Comparison of ENCODE assay signal across 8 cellular contexts in the genomic region with DNA sequence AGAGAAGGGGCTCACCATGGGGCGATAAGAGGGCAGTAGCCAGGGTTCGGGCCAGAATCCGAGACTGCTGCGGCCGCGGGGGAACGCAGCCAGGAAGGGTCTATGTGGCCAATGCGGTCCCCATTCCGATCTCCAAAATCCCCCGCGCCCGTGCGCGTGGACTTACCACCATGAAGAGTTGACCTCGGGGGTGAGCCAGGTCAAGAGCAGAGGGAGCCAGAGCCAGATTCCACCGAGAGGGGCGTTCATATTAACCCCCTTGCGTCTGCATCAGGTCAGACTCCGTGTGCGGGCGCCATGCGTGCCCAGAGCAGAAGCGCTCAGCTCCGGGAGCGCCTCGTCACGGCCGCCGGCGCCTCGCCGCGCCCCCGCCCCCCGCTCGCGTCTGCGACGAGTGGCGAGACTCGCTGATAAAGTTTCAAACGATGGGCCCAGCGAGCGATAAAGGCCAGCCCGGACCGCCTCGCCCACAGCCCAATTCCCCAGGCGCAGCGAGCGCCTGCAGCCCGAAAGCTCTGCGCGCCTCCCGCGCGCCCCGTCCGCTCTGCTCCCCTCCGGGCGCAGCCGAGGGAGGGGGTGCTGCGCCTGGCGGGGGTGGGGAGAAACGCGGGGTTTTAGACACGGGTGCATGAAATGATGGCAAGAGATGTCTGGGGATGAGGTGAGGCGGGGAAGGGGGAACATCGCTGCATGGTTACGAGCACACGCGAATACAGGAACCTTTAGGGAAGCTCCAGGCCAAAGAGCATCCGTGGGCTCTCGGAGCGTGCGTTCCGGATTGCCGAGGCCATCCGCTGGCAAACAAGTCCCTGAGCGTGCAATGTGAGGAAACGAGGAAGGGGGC. TPM values are rescaled to one million over a fixed set of nuclear protein-coding genes. Genes with fewer than 3 reads are reported as not detected.
A peak's percentile ranks its signal among the peaks of the same experiment; 100 is the strongest.
DNase-seq lines count a peak whose midpoint lies in the region; FAIRE-seq and TF ChIP-seq lines count a peak whose summit lies in the region.

A gene (minus strand): TSS at position 318 of the 844 bp plus-strand sequence. CDS start 69 bp downstream, at position 249.

- H3K9me3 ChIP-seq in A673 (ENCODE audit: low read depth, low read length, poor library complexity, severe bottlenecking) (no peaks in the 10 kb centered on the region), mesenchymal stem cell (ENCODE audit: control insufficient read depth, low read length) (peaks cover 11% of the 10 kb centered on the region)

- no peak for TF ChIP-seq CTCF in A673 (conservative IDR thresholded peaks at IDR 0.05; ENCODE audit: low read depth, low read length)

- POLR2A ChIA-PET in A673 (lab: Charles Lee; ENCODE audit: low non-redundant PET), result no interaction called here

- H3K4ac ChIP-seq in mesenchymal stem cell (ENCODE audit: low read depth in 1 of 2, low read length in 2 of 2), result no peak within 1 kb of the TSS

- peak within 1 kb of the TSS; percentile 57 for H3K9ac ChIP-seq in mesenchymal stem cell (ENCODE audit: low read length)

- H2BK5ac ChIP-seq in mesenchymal stem cell (ENCODE audit: low read depth, low read length, poor library complexity, severe bottlenecking), result no peak within 1 kb of the TSS

- FAIRE-seq in HTR-8/SVneo (lab: Jason Lieb, UNC) (no peak), H54 (lab: Jason Lieb, UNC) (no peak)

- 3% methylated on average over 76 of the region's 80 CpGs for WGBS in mesenchymal stem cell

- BruUV-seq in A673 (replicated peaks; lab: Mats Ljungman, UMichigan), result no TSS peak

- H2AK5ac ChIP-seq in mesenchymal stem cell (ENCODE audit: low read length, severe bottlenecking), result no peak within 1 kb of the TSS

- H2BK15ac ChIP-seq in mesenchymal stem cell (ENCODE audit: low read depth, poor library complexity, severe bottlenecking), result peak within 1 kb of the TSS; percentile 33

- no peaks in the 10 kb centered on the region for H3K79me1 ChIP-seq in mesenchymal stem cell (replicated peaks; ENCODE audit: low read length, poor library complexity, severe bottlenecking)

- no peak within 1 kb of the TSS for H3K14ac ChIP-seq in mesenchymal stem cell (ENCODE audit: low read length in 2 of 2)

- intact Hi-C loops in A673 (cut with micrococcal nuclease; ENCODE audit: unreplicated experiment), result no loop called here

- H3K4me2 ChIP-seq in mesenchymal stem cell (ENCODE audit: low read length, poor library complexity, severe bottlenecking), result peak within 1 kb of the TSS; percentile 91

- TF ChIP-seq POLR2A in H54 (IDR thresholded peaks at IDR 0.05; ENCODE audit: low read depth, low read length), result no peak

- no peak within 1 kb of the TSS for H3K27ac ChIP-seq in A673 (ENCODE audit: low read depth, low read length, poor library complexity, severe bottlenecking)
- H3K27ac ChIP-seq in mesenchymal stem cell (ENCODE audit: low read length, poor library complexity, severe bottlenecking), result no peak within 1 kb of the TSS

- H3K4me3 ChIP-seq in A673 (ENCODE audit: low read depth, low read length, poor library complexity, severe bottlenecking) (peak within 1 kb of the TSS; percentile 35), mesenchymal stem cell (ENCODE audit: insufficient read depth in 1 of 2, low read depth in 1 of 2, low read length in 2 of 2) (peak within 1 kb of the TSS; percentile 61 to 80)

- CTCF ChIA-PET in A673 (lab: Charles Lee), result no interaction called here

- H4K91ac ChIP-seq in mesenchymal stem cell (ENCODE audit: low read length), result no peak within 1 kb of the TSS

- DNase-seq in A673 (ENCODE audit: low spot score) (peak; percentile 33), HTR-8/SVneo (ENCODE audit: insufficient read length, low spot score) (peak; percentile 4), ecto neural progenitor cell (ENCODE audit: low spot score) (peak; percentile 60), mesenchymal stem cell (no peak), H54 (ENCODE audit: insufficient read length, low spot score) (no peak), NOMO-1 treated with dmso at 0.1 percent for 144 hours (lab: John Stamatoyannopoulos, UW; ENCODE audit: unreplicated experiment) (no peak), C1 segment of cervical spinal cord (lab: John Stamatoyannopoulos, UW) (no peak)
- DNase-seq in activated CD8-positive, alpha-beta memory T cell treated with anti-CD3 and anti-CD28 coated beads, Interleukin-2, amount 50 U/mL, for 48 hours, result no peak

- no peak within 1 kb of the TSS for H2BK12ac ChIP-seq in mesenchymal stem cell (ENCODE audit: low read length in 2 of 2)

- H2AFZ ChIP-seq in mesenchymal stem cell (ENCODE audit: low read depth, low read length), result peak within 1 kb of the TSS; percentile 80

- H3K27me3 ChIP-seq in A673 (replicated peaks; ENCODE audit: insufficient read depth, low read depth, low read length, poor library complexity) (peaks cover 89% of the 10 kb centered on the region), mesenchymal stem cell (ENCODE audit: control insufficient read depth in 1 of 2, insufficient read depth in 1 of 2, low read length in 2 of 2) (peaks cover 16 to 27% of the 10 kb centered on the region in 2 experiments)

- H3K4me1 ChIP-seq in A673 (ENCODE audit: insufficient read depth, low read length, poor library complexity, severe bottlenecking) (peaks cover 7% of the 10 kb centered on the region), mesenchymal stem cell (ENCODE audit: control insufficient read depth, insufficient read depth, low read depth, low read length) (peaks cover 22% of the 10 kb centered on the region)

- H4K8ac ChIP-seq in mesenchymal stem cell (ENCODE audit: low read length), result peak within 1 kb of the TSS; percentile 32

- H2BK120ac ChIP-seq in mesenchymal stem cell (ENCODE audit: low read depth, low read length), result no peak within 1 kb of the TSS

- H3K23ac ChIP-seq in mesenchymal stem cell (ENCODE audit: low read length in 2 of 2), result no peak within 1 kb of the TSS

- H3K36me3 ChIP-seq in A673 (ENCODE audit: insufficient read depth, low read length, poor library complexity, severe bottlenecking) (no peaks in the 10 kb centered on the region), mesenchymal stem cell (ENCODE audit: control insufficient read depth in 1 of 2, insufficient read depth in 2 of 2, low read depth in 1 of 2, low read length in 2 of 2) (peaks cover 0 to 3% of the 10 kb centered on the region in 2 experiments)

- H3K18ac ChIP-seq in mesenchymal stem cell (ENCODE audit: low read depth in 1 of 2, low read length in 2 of 2), result no peak within 1 kb of the TSS

RNA-seq across cellular contexts. Expression of the gene that starts here (rescaled TPM):
- total RNA-seq in A673 (2021), result not detected in 2 replicates
- 0.15 TPM for polyA plus RNA-seq in mesenchymal stem cell (2013, experiment 1 of 2)
- 0.21 TPM for polyA plus RNA-seq in mesenchymal stem cell (2013, experiment 2 of 2)

Comparison
In these comparisons a context has a peak if more than half of its experiments do, and no peak if none do; other contexts are left out.
1. Peak in DNase-seq and H3K4me3 ChIP-seq in A673; RNA of the gene not detected or under 1 TPM.
2. DNase-seq: peak in HTR-8/SVneo (single experiment) and ecto neural progenitor cell (single experiment); none in mesenchymal stem cell (single experiment), H54 (single experiment), NOMO-1 treated with dmso at 0.1 percent for 144 hours (single experiment), C1 segment of cervical spinal cord (0 of 14) and activated CD8-positive, alpha-beta memory T cell treated with anti-CD3 and anti-CD28 coated beads, Interleukin-2, amount 50 U/mL, for 48 hours (single experiment).